In the genomic region with DNA sequence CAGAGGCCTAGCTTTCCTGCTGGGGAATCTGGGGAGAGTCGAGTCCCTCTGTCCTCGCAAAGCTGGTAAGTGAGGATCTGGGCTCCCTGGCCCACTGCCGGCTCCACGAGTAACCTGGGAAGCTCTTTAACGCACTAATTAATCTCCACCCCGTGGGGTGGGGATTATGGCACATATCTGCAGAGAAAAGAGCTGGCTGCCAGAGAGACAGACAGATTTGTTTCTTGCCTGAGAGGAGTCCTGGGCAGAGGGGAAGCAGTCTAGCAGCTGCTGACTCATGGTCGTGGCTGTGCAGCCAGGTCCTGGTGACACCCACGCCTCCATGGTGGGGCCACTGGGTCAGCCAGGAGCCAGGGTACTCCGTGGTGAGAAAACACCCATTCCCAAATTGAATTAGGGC, we compare ENCODE assay signal across 10 cellular contexts. TPM values are rescaled to one million over a fixed set of nuclear protein-coding genes. Genes with fewer than 3 reads are reported as not detected.
DNase-seq lines count a peak whose midpoint lies in the region; ATAC-seq and TF ChIP-seq lines count a peak whose summit lies in the region.
"Had no signal": no experiment of that assay in that cellular context is flagged by ENCODE, and none has a peak within 500 bp of the region (broad histone marks: within the 10 kb centered on the region; RNA-seq: fewer than 3 reads in every experiment).

No MANE protein-coding gene starts in this region.

- no peak overlapping the region for H4K8ac ChIP-seq in mesendoderm (ENCODE audit: low read depth, low read length)

- no peak overlapping the region for H3K4me3 ChIP-seq in colonic mucosa
- H3K4me3 ChIP-seq in mesendoderm (ENCODE audit: low read length), result no peak overlapping the region
- H3K4me3 ChIP-seq in vagina, result no peak overlapping the region

- H4K5ac ChIP-seq in mesendoderm (ENCODE audit: low read length), result no peak overlapping the region

- no peak for TF ChIP-seq CTCF in colonic mucosa (IDR thresholded peaks at IDR 0.05)
- TF ChIP-seq CTCF in vagina (IDR thresholded peaks at IDR 0.05), result no peak

- peak; percentile 15 for DNase-seq in DMS 273 (lab: John Stamatoyannopoulos, UW; ENCODE audit: unreplicated experiment)
- no peak for DNase-seq in DMS 273 treated with DMSO at 0.1 percent for 48 hours (lab: John Stamatoyannopoulos, UW)
- no peak for DNase-seq in colonic mucosa
- DNase-seq in mesendoderm, result peak; percentile 51
- DNase-seq in vagina (ENCODE audit: extremely low spot score in 2 of 2), result no peak
- DNase-seq: activated naive CD4-positive, alpha-beta T cell had no signal

- no peak overlapping the region for H3K4me2 ChIP-seq in mesendoderm (ENCODE audit: low read length)

- H3K23ac ChIP-seq in mesendoderm (ENCODE audit: low read length), result no peak overlapping the region

- no peak for ATAC-seq in HG02759 (IDR thresholded peaks at IDR 0.05; ENCODE audit: unreplicated experiment)
- no peak for ATAC-seq in HG03520 (IDR thresholded peaks at IDR 0.05; ENCODE audit: unreplicated experiment)
- ATAC-seq in GM21390 (IDR thresholded peaks at IDR 0.05; ENCODE audit: unreplicated experiment), result no peak

- no peaks in the 10 kb centered on the region for H3K27me3 ChIP-seq in colonic mucosa
- no peaks in the 10 kb centered on the region for H3K27me3 ChIP-seq in mesendoderm (ENCODE audit: insufficient read depth, low read length, poor library complexity)
- H3K27me3 ChIP-seq in vagina, result no peaks in the 10 kb centered on the region

- H2BK5ac ChIP-seq in mesendoderm (ENCODE audit: low read length), result no peak overlapping the region

- no peak overlapping the region for H3K4ac ChIP-seq in mesendoderm (ENCODE audit: low read depth, low read length)

- H3K4me1 ChIP-seq in colonic mucosa (no peaks in the 10 kb centered on the region), mesendoderm (ENCODE audit: control insufficient read depth, low read depth, low read length) (peaks cover 4% of the 10 kb centered on the region), vagina (peaks cover 54% of the 10 kb centered on the region)

- intact Hi-C loops in colonic mucosa (cut with DNase I), result no loop called here
- intact Hi-C loops in vagina (cut with DNase I), result loop anchor here (5.0 kb wide), 1 partner anchor 41 kb away; no protein-coding TSS in a partner anchor

- H3K27ac ChIP-seq in colonic mucosa, result peak overlapping the region; percentile 22
- H3K27ac ChIP-seq in mesendoderm (ENCODE audit: low read depth, low read length), result no peak overlapping the region
- H3K27ac ChIP-seq in vagina, result peak overlapping the region; percentile 86
- H3K27ac ChIP-seq: 22Rv1 had no signal

- H3K36me3 ChIP-seq in colonic mucosa (no peaks in the 10 kb centered on the region), mesendoderm (ENCODE audit: control insufficient read depth, insufficient read depth, low read length) (no peaks in the 10 kb centered on the region), vagina (no peaks in the 10 kb centered on the region)

- no peak overlapping the region for H2BK120ac ChIP-seq in mesendoderm (ENCODE audit: low read depth, low read length)

- H2BK15ac ChIP-seq in mesendoderm (replicated peaks; ENCODE audit: low read depth), result no peak overlapping the region

- no peak overlapping the region for H2AK5ac ChIP-seq in mesendoderm (ENCODE audit: low read length)

- no peaks in the 10 kb centered on the region for H3K79me1 ChIP-seq in mesendoderm (ENCODE audit: low read length)

- H3K9me3 ChIP-seq in colonic mucosa, result no peaks in the 10 kb centered on the region
- H3K9me3 ChIP-seq in vagina, result no peaks in the 10 kb centered on the region

- H3K79me2 ChIP-seq in mesendoderm (ENCODE audit: control insufficient read depth, insufficient read depth, low read length), result no peaks in the 10 kb centered on the region

- no peak overlapping the region for H3K56ac ChIP-seq in mesendoderm (ENCODE audit: low read length)

- H3K9ac ChIP-seq in colonic mucosa (ENCODE audit: low read depth in 2 of 2, low read length in 2 of 2), result no peak overlapping the region
- no peak overlapping the region for H3K9ac ChIP-seq in mesendoderm (ENCODE audit: low read length)

- WGBS in mesendoderm (ENCODE audit: extremely low coverage, insufficient coverage, low lambda C conversion rate), result no CpG with 5 or more reads among the region's 9 CpGs

- H3K18ac ChIP-seq in mesendoderm (ENCODE audit: low read length), result peak overlapping the region; percentile 7

- no peak for TF ChIP-seq POLR2A in vagina (IDR thresholded peaks at IDR 0.05)

RNA-seq across cellular contexts. Expression of a gene that starts 14.0 kb away (rescaled TPM):
- total RNA-seq in colonic mucosa, result under 1 TPM; 0.54 to 0.74 TPM
- 0.27 TPM for polyA plus RNA-seq in mesendoderm (2013, experiment 1 of 2)
- 0.34 TPM for polyA plus RNA-seq in mesendoderm (2013, experiment 2 of 2)
- 5.4 TPM for total RNA-seq in vagina

Comparison
In these comparisons a context has a peak if more than half of its experiments do, and no peak if none do; other contexts are left out.
1. DNase-seq: peak in DMS 273 (single experiment) and mesendoderm (single experiment); none in DMS 273 treated with DMSO at 0.1 percent for 48 hours (single experiment), colonic mucosa (single experiment) and vagina (0 of 2).